ENCODE assay signal across 8 cellular contexts in genomic region chr10:124696446-124697392, GRCh38. TPM values are rescaled to one million over a fixed set of nuclear protein-coding genes. Genes with fewer than 3 reads are reported as not detected.
DNase-seq lines count a peak whose midpoint lies in the region; ATAC-seq and TF ChIP-seq lines count a peak whose summit lies in the region.

No MANE protein-coding gene starts in this region.

- no peak overlapping the region for H2AK5ac ChIP-seq in H9 (ENCODE audit: insufficient read length, low read length)
- no peak overlapping the region for H2AK5ac ChIP-seq in trophoblast cell (ENCODE audit: low read length)

- H3K14ac ChIP-seq in H9 (ENCODE audit: insufficient read depth, low read length) (no peak overlapping the region), trophoblast cell (ENCODE audit: low read length) (no peak overlapping the region)

- no peaks in the 10 kb centered on the region for H3K79me2 ChIP-seq in H9 (ENCODE audit: insufficient read depth, low read length)
- H3K79me2 ChIP-seq in trophoblast cell (ENCODE audit: control insufficient read depth, insufficient read depth, low read length, poor library complexity) = no peaks in the 10 kb centered on the region

- H2BK12ac ChIP-seq in H9 (ENCODE audit: insufficient read length, low read depth, low read length) (no peak overlapping the region), trophoblast cell (ENCODE audit: low read length) (no peak overlapping the region)

- H3K27ac ChIP-seq in H9 (ENCODE audit: insufficient read length, low read depth, low read length) = no peak overlapping the region
- H3K27ac ChIP-seq in trophoblast cell (ENCODE audit: low read depth, low read length) = no peak overlapping the region
- no peak overlapping the region for H3K27ac ChIP-seq in tibial artery

- intact Hi-C loops in tibial artery (cut with DNase I; ENCODE audit: low total_unique reads) = no loop called here

- no CpG with 5 or more reads among the region's 19 CpGs for WGBS in H9 (ENCODE audit: extremely low coverage, insufficient read length, low lambda C conversion rate)
- no CpG with 5 or more reads among the region's 19 CpGs for WGBS in trophoblast cell (ENCODE audit: extremely low coverage, insufficient coverage, insufficient read length)

- H3K23ac ChIP-seq in H9 (ENCODE audit: insufficient read length, low read depth, low read length) = no peak overlapping the region
- H3K23ac ChIP-seq in trophoblast cell (ENCODE audit: low read length) = no peak overlapping the region

- H4K20me1 ChIP-seq in H9 (ENCODE audit: control insufficient read depth, insufficient read depth, insufficient read length) = no peaks in the 10 kb centered on the region

- H3K4me2 ChIP-seq in H9 (ENCODE audit: insufficient read depth, insufficient read length, low read length) (no peak overlapping the region), trophoblast cell (ENCODE audit: low read length) (no peak overlapping the region)

- no peaks in the 10 kb centered on the region for H3K9me3 Mint-ChIP-seq in H9
- no peaks in the 10 kb centered on the region for H3K9me3 Mint-ChIP-seq in T-helper 1 cell treated with Interleukin-12 subunit alpha and Interleukin-12 subunit beta and Interleukin-4 antibody, amounts not matched to agents 30 μg/mL and 1 μg/mL, for 36 hours
- no peaks in the 10 kb centered on the region for H3K9me3 Mint-ChIP-seq in memory B cell

- no peak overlapping the region for H2BK120ac ChIP-seq in H9 (ENCODE audit: low read depth, low read length, poor library complexity, severe bottlenecking)
- no peak overlapping the region for H2BK120ac ChIP-seq in trophoblast cell (ENCODE audit: insufficient read depth, low read length, poor library complexity)

- ATAC-seq in GM18861 (IDR thresholded peaks at IDR 0.05; ENCODE audit: unreplicated experiment) = peak; percentile 71
- ATAC-seq in memory B cell (ENCODE audit: low read depth) = peak; percentile 62

- H3K27me3 Mint-ChIP-seq in H9 (ENCODE audit: low read depth) = no peaks in the 10 kb centered on the region
- no peaks in the 10 kb centered on the region for H3K27me3 Mint-ChIP-seq in T-helper 1 cell treated with Interleukin-12 subunit alpha and Interleukin-12 subunit beta and Interleukin-4 antibody, amounts not matched to agents 30 μg/mL and 1 μg/mL, for 36 hours (ENCODE audit: low read depth)
- H3K27me3 Mint-ChIP-seq in memory B cell = no peaks in the 10 kb centered on the region

- H3K27me3 ChIP-seq in H9 (ENCODE audit: insufficient read depth, low read length) (no peaks in the 10 kb centered on the region), MG63 (no peaks in the 10 kb centered on the region), trophoblast cell (ENCODE audit: insufficient read depth, low read length) (no peaks in the 10 kb centered on the region), tibial artery (no peaks in the 10 kb centered on the region)

- no peak overlapping the region for H3K9ac ChIP-seq in H9 (ENCODE audit: extremely low read depth, insufficient read length, low read length)
- no peak overlapping the region for H3K9ac ChIP-seq in trophoblast cell (ENCODE audit: low read length)

- no peak overlapping the region for H3K4ac ChIP-seq in H9 (ENCODE audit: low read depth, low read length)
- H3K4ac ChIP-seq in trophoblast cell (ENCODE audit: low read depth, low read length) = no peak overlapping the region

- H4K8ac ChIP-seq in H9 (replicated peaks; ENCODE audit: insufficient read length, low read depth, low read length) = no peak overlapping the region
- no peak overlapping the region for H4K8ac ChIP-seq in trophoblast cell (ENCODE audit: low read depth, low read length)

- no peak overlapping the region for H3K4me3 ChIP-seq in MG63
- no peak overlapping the region for H3K4me3 ChIP-seq in trophoblast cell (ENCODE audit: low read depth, low read length)
- no peak overlapping the region for H3K4me3 ChIP-seq in tibial artery

- H2BK5ac ChIP-seq in H9 (ENCODE audit: insufficient read length, low read length) (no peak overlapping the region), trophoblast cell (ENCODE audit: low read depth, low read length, poor library complexity) (no peak overlapping the region)

- H3K79me1 ChIP-seq in H9 (ENCODE audit: insufficient read depth, low read depth, low read length, poor library complexity, severe bottlenecking) = no peaks in the 10 kb centered on the region
- H3K79me1 ChIP-seq in trophoblast cell (ENCODE audit: low read length) = peaks cover 7% of the 10 kb centered on the region

- H3K36me3 Mint-ChIP-seq in H9 (ENCODE audit: insufficient read depth in 1 of 3, low read depth in 3 of 3) = peaks cover 2 to 14% (median 5%) of the 10 kb centered on the region in 3 experiments; a peak in 5 of 7 replicates
- peaks cover 58% of the 10 kb centered on the region for H3K36me3 Mint-ChIP-seq in T-helper 1 cell treated with Interleukin-12 subunit alpha and Interleukin-12 subunit beta and Interleukin-4 antibody, amounts not matched to agents 30 μg/mL and 1 μg/mL, for 36 hours (ENCODE audit: low read depth)
- peaks cover 16% of the 10 kb centered on the region for H3K36me3 Mint-ChIP-seq in memory B cell

- TF ChIP-seq CTCF in H9 (conservative IDR thresholded peaks at IDR 0.05) (no peak), tibial artery (IDR thresholded peaks at IDR 0.05) (no peak)

- H4K91ac ChIP-seq in H9 (ENCODE audit: insufficient read length, low read depth, low read length) = no peak overlapping the region
- no peak overlapping the region for H4K91ac ChIP-seq in trophoblast cell (ENCODE audit: low read depth, low read length)

- H3K4me3 Mint-ChIP-seq in H9 = no peak overlapping the region
- peak overlapping the region; percentile 57 for H3K4me3 Mint-ChIP-seq in T-helper 1 cell treated with Interleukin-12 subunit alpha and Interleukin-12 subunit beta and Interleukin-4 antibody, amounts not matched to agents 30 μg/mL and 1 μg/mL, for 36 hours
- peak overlapping the region; percentile 59 for H3K4me3 Mint-ChIP-seq in memory B cell

- DNase-seq in H9 (no peak), memory B cell (ENCODE audit: low spot score in 2 of 2) (peak in 1 of 2 donors; percentile 28), MG63 (no peak), NCI-H774 (lab: John Stamatoyannopoulos, UW) (no peak), trophoblast cell (no peak), tibial artery (no peak)

- H4K12ac ChIP-seq in trophoblast cell (ENCODE audit: low read depth, low read length) = no peak overlapping the region

- no peaks in the 10 kb centered on the region for H3K23me2 ChIP-seq in H9 (ENCODE audit: insufficient read length, low read depth, low read length, poor library complexity, severe bottlenecking)

- H4K5ac ChIP-seq in H9 (ENCODE audit: insufficient read length, low read depth, low read length) = no peak overlapping the region

- no peak overlapping the region for H2BK15ac ChIP-seq in H9 (ENCODE audit: low read depth, low read length)

- H3T11ph ChIP-seq in H9 (ENCODE audit: low read length) = no peak overlapping the region

- H2AFZ ChIP-seq in H9 (ENCODE audit: low read length) = no peak overlapping the region
- H2AFZ ChIP-seq in trophoblast cell (ENCODE audit: insufficient read depth, low read length, poor library complexity) = no peak overlapping the region

- H3K27ac Mint-ChIP-seq in H9 (peak overlapping the region in 2 of 3 experiments; percentile 17 to 34; a peak in 2 of 7 replicates), memory B cell (peak overlapping the region; percentile 95)
- H3K27ac Mint-ChIP-seq in T-helper 1 cell treated with Interleukin-12 subunit alpha and Interleukin-12 subunit beta and Interleukin-4 antibody, amounts not matched to agents 30 μg/mL and 1 μg/mL, for 36 hours = peak overlapping the region; percentile 94

- no peak overlapping the region for H2BK20ac ChIP-seq in H9 (ENCODE audit: low read depth, low read length, poor library complexity, severe bottlenecking)

- H3K36me3 ChIP-seq in MG63 (peaks cover 10% of the 10 kb centered on the region), trophoblast cell (ENCODE audit: control insufficient read depth in 1 of 2, insufficient read depth in 2 of 2, low read length in 2 of 2) (peaks cover 10 to 11% of the 10 kb centered on the region in 2 experiments), tibial artery (peaks cover 0 to 21% (median 18%) of the 10 kb centered on the region in 3 donors)

- H3K4me1 ChIP-seq in H9 (ENCODE audit: insufficient read depth, low read length) (no peaks in the 10 kb centered on the region), trophoblast cell (ENCODE audit: control insufficient read depth in 1 of 2, insufficient read depth in 2 of 2, low read length in 2 of 2) (peaks cover 6 to 13% of the 10 kb centered on the region in 2 experiments), tibial artery (peaks cover 0 to 24% (median 20%) of the 10 kb centered on the region in 4 donors)

- no peaks in the 10 kb centered on the region for H3K9me3 ChIP-seq in H9 (ENCODE audit: control insufficient read depth, low read depth, low read length)
- H3K9me3 ChIP-seq in MG63 = no peaks in the 10 kb centered on the region
- H3K9me3 ChIP-seq in trophoblast cell (ENCODE audit: insufficient read depth, low read depth, low read length) = no peaks in the 10 kb centered on the region
- no peaks in the 10 kb centered on the region for H3K9me3 ChIP-seq in tibial artery

- H3K18ac ChIP-seq in H9 (ENCODE audit: insufficient read length, low read depth, low read length) (no peak overlapping the region), trophoblast cell (ENCODE audit: low read length) (no peak overlapping the region)

- H3K4me1 Mint-ChIP-seq in H9 = peaks cover 5 to 18% of the 10 kb centered on the region in 2 experiments
- peaks cover 76% of the 10 kb centered on the region for H3K4me1 Mint-ChIP-seq in T-helper 1 cell treated with Interleukin-12 subunit alpha and Interleukin-12 subunit beta and Interleukin-4 antibody, amounts not matched to agents 30 μg/mL and 1 μg/mL, for 36 hours (ENCODE audit: low read depth)
- H3K4me1 Mint-ChIP-seq in memory B cell = peaks cover 65% of the 10 kb centered on the region

- no peak overlapping the region for H3K56ac ChIP-seq in H9 (ENCODE audit: insufficient read length, low read depth, low read length)

RNA-seq across cellular contexts. Expression of gene FAM53B, which starts 47.5 kb away (rescaled TPM):
- 10.6 and 11.5 TPM in 2 replicates for total RNA-seq in H9 (2021)
- 14.4 and 15.8 TPM in 2 replicates for total RNA-seq in MG63 (2014; rRNA removed; shearing (Covaris generic); ENCODE audit: low replicate concordance)
- 5.8 and 6.2 TPM in 2 replicates for polyA plus RNA-seq in trophoblast cell (2013)

Comparison
In these comparisons a context has a peak if more than half of its experiments do, and no peak if none do; other contexts are left out.
1. H3K27ac Mint-ChIP-seq: peak in every context shown above with its lines; median percentile 95 in memory B cell; 94 in T-helper 1 cell treated with Interleukin-12 subunit alpha and Interleukin-12 subunit beta and Interleukin-4 antibody, amounts not matched to agents 30 μg/mL and 1 μg/mL, for 36 hours; 26 in H9.
2. H3K4me3 Mint-ChIP-seq: peak in T-helper 1 cell treated with Interleukin-12 subunit alpha and Interleukin-12 subunit beta and Interleukin-4 antibody, amounts not matched to agents 30 μg/mL and 1 μg/mL, for 36 hours (single experiment) and memory B cell (single experiment); none in H9 (0 of 2).